In genomic region chr2:240077442-240077841, GRCh38 we compare ENCODE assay signal across 33 cellular contexts. TPM values are rescaled to one million over a fixed set of nuclear protein-coding genes. Genes with fewer than 3 reads are reported as not detected.
"Had no signal": no experiment of that assay in that cellular context is flagged by ENCODE, and none has a peak within 500 bp of the region (broad histone marks: within the 10 kb centered on the region; RNA-seq: fewer than 3 reads in every experiment).

No MANE protein-coding gene starts in this region.

- DNase-seq: dermis blood vessel endothelial cell; dorsolateral prefrontal cortex; effector CD4-positive, alpha-beta T cell; effector memory CD4-positive, alpha-beta T cell; erythroblast; esophagus squamous epithelium; foreskin fibroblast; foreskin melanocyte; gastrocnemius medialis; glutamatergic neuron; head of caudate nucleus; heart right ventricle; hippocampal formation; left cardiac atrium; left lung; left ventricle myocardium superior; lower lobe of right lung; mesenchymal stem cell; mucosa of descending colon; naive B cell had no signal

- H3K4me1 Mint-ChIP-seq: mesothelial cell of epicardium, naive B cell had no signal

- H3K27ac ChIP-seq: coronary artery, dorsolateral prefrontal cortex, epithelial cell of prostate, esophagus squamous epithelium, gastrocnemius medialis, heart right ventricle, left lung, lower lobe of right lung had no signal

- ATAC-seq: esophagus mucosa, gastrocnemius medialis, heart right ventricle, left cardiac atrium, left lung, left ventricle myocardium superior, lower lobe of right lung, mucosa of descending colon had no signal

- H3K4me3 ChIP-seq: coronary artery, dorsolateral prefrontal cortex, esophagus squamous epithelium, gastrocnemius medialis, heart right ventricle, left lung, lower lobe of right lung, mucosa of descending colon had no signal

- H3K36me3 ChIP-seq: esophagus squamous epithelium, gastrocnemius medialis, heart right ventricle, left lung, lower lobe of right lung had no signal

- H3K4me1 ChIP-seq: esophagus squamous epithelium, gastrocnemius medialis, heart right ventricle, left lung, lower lobe of right lung had no signal

- H3K4me3 Mint-ChIP-seq: mesothelial cell of epicardium had no signal

- H3K27me3 ChIP-seq: dorsolateral prefrontal cortex, gastrocnemius medialis had no signal

- H3K27ac Mint-ChIP-seq: mesothelial cell of epicardium, naive B cell had no signal

- FAIRE-seq: endometrium, islet of Langerhans, keratinocyte had no signal

RNA-seq across cellular contexts. Expression of gene OR6B3, which starts 24.1 kb away (rescaled TPM):
- total RNA-seq: dermis blood vessel endothelial cell, esophagus mucosa, esophagus squamous epithelium, gastrocnemius medialis, glomerular endothelial cell, heart right ventricle, kidney epithelial cell, left cardiac atrium, left lung, left ventricle myocardium superior, lower lobe of right lung, lung microvascular endothelial cell, mesenteric fat pad, mesothelial cell of epicardium, mucosa of descending colon, myocyte had no signal
- polyA plus RNA-seq: heart right ventricle, keratinocyte had no signal

RNA-seq across cellular contexts. Expression of gene OR6B2, which starts 47.2 kb away (rescaled TPM):
- total RNA-seq: dermis blood vessel endothelial cell, dorsolateral prefrontal cortex, esophagus mucosa, esophagus squamous epithelium, gastrocnemius medialis, glomerular endothelial cell, heart right ventricle, kidney epithelial cell, left cardiac atrium, left lung, left ventricle myocardium superior, lower leg skin, lower lobe of right lung, lung microvascular endothelial cell, mesenteric fat pad, mesothelial cell of epicardium, mucosa of descending colon, myocyte had no signal
- polyA plus RNA-seq: heart right ventricle, keratinocyte had no signal
